Comparison of ENCODE assay signal across 8 cellular contexts in the genomic region with DNA sequence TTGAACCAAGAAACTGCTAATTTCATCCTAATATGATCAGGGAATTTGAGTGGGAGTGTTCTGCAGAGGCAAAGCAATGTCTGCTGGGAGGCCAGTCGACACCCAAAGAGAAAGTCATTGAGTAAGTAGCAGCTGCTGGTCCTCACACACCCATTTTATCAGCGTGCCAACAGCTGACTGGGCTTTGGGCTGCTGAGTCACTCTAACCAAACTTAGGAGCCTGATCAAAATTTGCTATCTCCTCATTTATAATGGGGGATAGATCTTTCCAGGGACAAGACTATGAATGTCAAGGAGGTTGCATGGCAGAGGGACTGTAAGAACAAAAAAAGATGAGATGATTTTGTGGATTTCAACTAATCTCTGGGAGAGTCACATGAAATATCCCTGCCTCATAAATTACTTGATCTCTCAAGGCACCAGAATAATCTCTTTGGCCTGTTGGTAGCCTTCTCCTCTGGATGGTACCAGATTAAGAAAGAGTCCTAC. TPM values are rescaled to one million over a fixed set of nuclear protein-coding genes. Genes with fewer than 3 reads are reported as not detected.
DNase-seq lines count a peak whose midpoint lies in the region; ATAC-seq and TF ChIP-seq lines count a peak whose summit lies in the region.

No MANE protein-coding gene starts in this region.

- H3K9me3 ChIP-seq in SK-N-MC (ENCODE audit: low read depth, low read length): no peaks in the 10 kb centered on the region
- H3K9me3 ChIP-seq in mesenchymal stem cell (ENCODE audit: control insufficient read depth, low read length): no peaks in the 10 kb centered on the region
- no peaks in the 10 kb centered on the region for H3K9me3 ChIP-seq in vagina

- no peak overlapping the region for H2AFZ ChIP-seq in mesenchymal stem cell (ENCODE audit: low read depth, low read length)

- H2BK15ac ChIP-seq in mesenchymal stem cell (ENCODE audit: low read depth, poor library complexity, severe bottlenecking): no peak overlapping the region

- no peak for TF ChIP-seq CTCF in GM10248 (IDR thresholded peaks at IDR 0.05; ENCODE audit: control extremely low read depth, extremely low read depth, low read depth, missing control alignments)
- TF ChIP-seq CTCF in vagina (IDR thresholded peaks at IDR 0.05): no peak

- no peak overlapping the region for H2AK5ac ChIP-seq in mesenchymal stem cell (ENCODE audit: low read length, severe bottlenecking)

- H4K91ac ChIP-seq in mesenchymal stem cell (ENCODE audit: low read length): no peak overlapping the region

- DNase-seq in ACHN: peak; percentile 59
- DNase-seq in GM10248 (ENCODE audit: extremely low spot score): peak; percentile 47
- DNase-seq in SK-N-MC (ENCODE audit: low read depth, low spot score): no peak
- DNase-seq in dermis microvascular lymphatic vessel endothelial cell (ENCODE audit: low read depth in 2 of 2): peak; percentile 30 to 63
- peak; percentile 87 for DNase-seq in mesenchymal stem cell
- DNase-seq in vagina (ENCODE audit: extremely low spot score in 2 of 2): no peak
- no peak for DNase-seq in HK-2 (ENCODE audit: unreplicated experiment)

- intact Hi-C loops in vagina (cut with DNase I): no loop called here

- POLR2A ChIA-PET in GM10248 (lab: Yijun Ruan, JAX): interaction anchor here (0.7 kb wide), 1 partner anchor 82 kb away, joined by 3 read pairs; no protein-coding TSS in a partner anchor

- 0% methylated on average over 1 of the region's 2 CpGs for WGBS in mesenchymal stem cell

- H3K27me3 ChIP-seq in mesenchymal stem cell (ENCODE audit: control insufficient read depth in 1 of 2, insufficient read depth in 1 of 2, low read length in 2 of 2) (no peaks in the 10 kb centered on the region), vagina (no peaks in the 10 kb centered on the region)

- peak; percentile 34 for ATAC-seq in HG03469 (IDR thresholded peaks at IDR 0.05; ENCODE audit: unreplicated experiment)

- peaks cover 5% of the 10 kb centered on the region for H3K79me1 ChIP-seq in mesenchymal stem cell (replicated peaks; ENCODE audit: low read length, poor library complexity, severe bottlenecking)

- no peak overlapping the region for H4K8ac ChIP-seq in mesenchymal stem cell (ENCODE audit: low read length)

- H2BK5ac ChIP-seq in mesenchymal stem cell (ENCODE audit: low read depth, low read length, poor library complexity, severe bottlenecking): no peak overlapping the region

- H3K4me1 ChIP-seq in mesenchymal stem cell (ENCODE audit: control insufficient read depth, insufficient read depth, low read depth, low read length) (peaks cover 18% of the 10 kb centered on the region), vagina (peaks cover 63% of the 10 kb centered on the region)

- no peak for TF ChIP-seq POLR2A in vagina (IDR thresholded peaks at IDR 0.05)

- H3K36me3 ChIP-seq in SK-N-MC (ENCODE audit: insufficient read depth, low read length): peaks cover 3% of the 10 kb centered on the region; the same call in 1 of the 2 replicates
- peaks cover 0 to 3% of the 10 kb centered on the region in 2 experiments for H3K36me3 ChIP-seq in mesenchymal stem cell (ENCODE audit: control insufficient read depth in 1 of 2, insufficient read depth in 2 of 2, low read depth in 1 of 2, low read length in 2 of 2)
- H3K36me3 ChIP-seq in vagina: no peaks in the 10 kb centered on the region

- no peak overlapping the region for H2BK120ac ChIP-seq in mesenchymal stem cell (ENCODE audit: low read depth, low read length)

- H3K9ac ChIP-seq in SK-N-MC (ENCODE audit: insufficient read length): peak overlapping the region; percentile 33
- peak overlapping the region; percentile 50 for H3K9ac ChIP-seq in mesenchymal stem cell (ENCODE audit: low read length)

- no peak overlapping the region for H3K4me2 ChIP-seq in mesenchymal stem cell (ENCODE audit: low read length, poor library complexity, severe bottlenecking)

- peak overlapping the region in 1 of 2 experiments; percentile 35 for H3K4ac ChIP-seq in mesenchymal stem cell (ENCODE audit: low read depth in 1 of 2, low read length in 2 of 2)

- in situ Hi-C loops in ACHN (cut with HindIII; ENCODE audit: low pct_ligation_motif_present, low pct_unique_long_range_greater_than_20kb, low sequenced_read_pairs): no loop called here

- no peak overlapping the region for H3K18ac ChIP-seq in mesenchymal stem cell (ENCODE audit: low read depth in 1 of 2, low read length in 2 of 2)

- H3K27ac ChIP-seq in SK-N-MC (peak overlapping the region; percentile 62; the same call in 1 of the 2 replicates), mesenchymal stem cell (ENCODE audit: low read length, poor library complexity, severe bottlenecking) (peak overlapping the region; percentile 66), vagina (peak overlapping the region; percentile 39)

- H3K4me3 ChIP-seq in SK-N-MC (no peak overlapping the region), mesenchymal stem cell (ENCODE audit: insufficient read depth in 1 of 2, low read depth in 1 of 2, low read length in 2 of 2) (peak overlapping the region in 1 of 2 experiments; percentile 42), vagina (no peak overlapping the region)

- no peak overlapping the region for H3K14ac ChIP-seq in mesenchymal stem cell (ENCODE audit: low read length in 2 of 2)

- CTCF ChIA-PET in GM10248 (lab: Yijun Ruan, JAX): interaction anchor here (1.3 to 2.8 kb wide), 5 partner anchors 11 to 672 kb away, joined by 3 to 15 read pairs (median 7); no protein-coding TSS in a partner anchor

- H2BK12ac ChIP-seq in mesenchymal stem cell (ENCODE audit: low read length in 2 of 2): no peak overlapping the region

- H3K23ac ChIP-seq in mesenchymal stem cell (ENCODE audit: low read length in 2 of 2): no peak overlapping the region

RNA-seq across cellular contexts. Expression of a gene that starts 32.9 kb away (rescaled TPM):
- not detected in 2 replicates for total RNA-seq in dermis microvascular lymphatic vessel endothelial cell
- polyA plus RNA-seq in mesenchymal stem cell (2013, experiment 1 of 2): not detected
- polyA plus RNA-seq in mesenchymal stem cell (2013, experiment 2 of 2): not detected
- total RNA-seq in vagina: not detected

RNA-seq across cellular contexts. Expression of a gene that starts 35.9 kb away (rescaled TPM):
- total RNA-seq in dermis microvascular lymphatic vessel endothelial cell (15.1 and 17.3 TPM in 2 replicates), vagina (30.9 TPM)
- 39.7 TPM for polyA plus RNA-seq in mesenchymal stem cell (2013, experiment 1 of 2)
- polyA plus RNA-seq in mesenchymal stem cell (2013, experiment 2 of 2): 37.5 TPM

Comparison
In these comparisons a context has a peak if more than half of its experiments do, and no peak if none do; other contexts are left out.
1. DNase-seq: peak in ACHN (single experiment), GM10248 (single experiment), dermis microvascular lymphatic vessel endothelial cell (2 of 2) and mesenchymal stem cell (single experiment); none in SK-N-MC (single experiment), vagina (0 of 2) and HK-2 (single experiment).
2. Peak in every context shown above with its lines, with median percentiles within 50 percentile points of each other: H3K27ac ChIP-seq.